In genomic region chr2:17961789-17962188, GRCh38 we compare ENCODE assay signal across 22 cellular contexts.
DNase-seq lines count a peak whose midpoint lies in the region; ATAC-seq, FAIRE-seq and TF ChIP-seq lines count a peak whose summit lies in the region.
"Had no signal": no experiment of that assay in that cellular context is flagged by ENCODE, and none has a peak within 500 bp of the region (broad histone marks: within the 10 kb centered on the region; RNA-seq: fewer than 3 reads in every experiment).

No MANE protein-coding gene starts in this region.

- TF ChIP-seq EP300 in H1 (IDR thresholded peaks at IDR 0.05; ENCODE audit: borderline replicate concordance in 1 of 2, low read depth in 2 of 2, low read length in 2 of 2): no peak

- BruUV-seq in IMR-90 (replicated peaks; lab: Mats Ljungman, UMichigan): no TSS peak

- H2BK120ac ChIP-seq in IMR-90 (ENCODE audit: low read depth, low read length): no peak overlapping the region
- H2BK120ac ChIP-seq in H1 (replicated peaks; ENCODE audit: low read depth, low read length): no peak overlapping the region

- H3K9ac ChIP-seq in IMR-90 (ENCODE audit: low read depth, low read length) (no peak overlapping the region), H1 (replicated peaks in 1 of 4; ENCODE audit: extremely low read depth in 1 of 4, low read depth in 3 of 4, low read length in 3 of 4) (no peak overlapping the region)
- H3K9ac ChIP-seq: GM23248 had no signal

- in situ Hi-C loops in IMR-90 (cut with MboI; ENCODE audit: low sequenced_read_pairs): no loop called here

- dilution Hi-C loops in IMR-90 (cut with HindIII; ENCODE audit: low sequenced_read_pairs, unreplicated experiment): no loop called here

- no peaks in the 10 kb centered on the region for H3K27me3 ChIP-seq in IMR-90 (ENCODE audit: control insufficient read depth, insufficient read depth, low read length)
- no peaks in the 10 kb centered on the region for H3K27me3 ChIP-seq in H1 (replicated peaks in 1 of 4; ENCODE audit: control insufficient read depth in 3 of 4, extremely low read depth in 1 of 4, insufficient read depth in 3 of 4, low read length in 3 of 4)
- H3K27me3 ChIP-seq: BE2C had no signal

- H2AK5ac ChIP-seq in IMR-90 (ENCODE audit: low read depth, low read length) (no peak overlapping the region), H1 (ENCODE audit: low read depth, low read length) (no peak overlapping the region)

- no peaks in the 10 kb centered on the region for H3K9me3 ChIP-seq in IMR-90 (ENCODE audit: control insufficient read depth, insufficient read depth, low read length)
- no peaks in the 10 kb centered on the region for H3K9me3 ChIP-seq in H1 (ENCODE audit: insufficient read depth in 2 of 2, low read depth in 1 of 2, low read length in 1 of 2)
- H3K9me3 ChIP-seq: A549, BE2C, Caco-2 had no signal

- 0 out of 2 replicates have a peak, but pooled peaks cover 2% of the 10 kb centered on the region for H3K4me1 ChIP-seq in IMR-90 (ENCODE audit: control insufficient read depth, insufficient read depth, low read length)
- no peaks in the 10 kb centered on the region for H3K4me1 ChIP-seq in H1 (replicated peaks in 1 of 4; ENCODE audit: control insufficient read depth in 3 of 4, insufficient read depth in 4 of 4, low read length in 3 of 4)
- H3K4me1 ChIP-seq: A549, BE2C, Caco-2 had no signal

- no peak overlapping the region for H4K8ac ChIP-seq in IMR-90 (ENCODE audit: low read depth in 2 of 2, low read length in 2 of 2)
- no peak overlapping the region for H4K8ac ChIP-seq in H1 (ENCODE audit: extremely low read depth, insufficient read depth, low read length)

- H4K91ac ChIP-seq in IMR-90 (ENCODE audit: insufficient read depth, low read depth, low read length) (no peak overlapping the region), H1 (replicated peaks; ENCODE audit: insufficient read length, low read length) (no peak overlapping the region)

- CTCF ChIA-PET in IMR-90 (lab: Yijun Ruan, JAX) (no interaction called here), H1 (lab: Charles Lee; ENCODE audit: partially characterized antibody) (no interaction called here)

- no peak overlapping the region for H4K5ac ChIP-seq in IMR-90 (ENCODE audit: low read depth, low read length)
- no peak overlapping the region for H4K5ac ChIP-seq in H1 (ENCODE audit: insufficient read length, low read depth, low read length)

- no peak for ATAC-seq in IMR-90 (ENCODE audit: low read depth)
- ATAC-seq: A549; CD8-positive, alpha-beta T cell; HCT116 had no signal

- H3K56ac ChIP-seq in IMR-90 (ENCODE audit: extremely low read depth, insufficient read depth, low read length): no peak overlapping the region
- no peak overlapping the region for H3K56ac ChIP-seq in H1 (replicated peaks; ENCODE audit: insufficient read length, low read depth, low read length)

- peaks cover 2% of the 10 kb centered on the region; the same call in 1 of the 2 replicates for H3K23me2 ChIP-seq in H1 (ENCODE audit: low read depth, low read length)

- H3K14ac ChIP-seq in IMR-90 (replicated peaks; ENCODE audit: low read depth, low read length): no peak overlapping the region
- no peak overlapping the region for H3K14ac ChIP-seq in H1 (ENCODE audit: insufficient read length)

- POLR2A ChIA-PET in IMR-90 (lab: Charles Lee; ENCODE audit: unreplicated experiment) (no interaction called here), H1 (lab: Charles Lee; ENCODE audit: partially characterized antibody) (no interaction called here)

- no peak overlapping the region for H3K4me2 ChIP-seq in IMR-90 (ENCODE audit: low read depth, low read length)
- no peak overlapping the region for H3K4me2 ChIP-seq in H1 (ENCODE audit: insufficient read depth in 1 of 2, low read depth in 2 of 2, low read length in 2 of 2)
- H3K4me2 ChIP-seq: A549 had no signal

- H3K18ac ChIP-seq in IMR-90 (ENCODE audit: low read depth, low read length) (no peak overlapping the region), H1 (ENCODE audit: extremely low read depth, low read length) (no peak overlapping the region)

- H2AFZ ChIP-seq in IMR-90 (replicated peaks; ENCODE audit: low read length, poor library complexity) (no peak overlapping the region), H1 (ENCODE audit: low read length) (no peak overlapping the region)
- H2AFZ ChIP-seq: GM23248 had no signal

- H3K79me1 ChIP-seq in IMR-90 (ENCODE audit: low read depth in 1 of 2, low read length in 2 of 2) (no peaks in the 10 kb centered on the region), H1 (ENCODE audit: low read depth, low read length) (no peaks in the 10 kb centered on the region)

- FAIRE-seq in A204.1 (lab: Jason Lieb, UNC) (peak; percentile 19), H1 (lab: Jason Lieb, UNC) (no peak)
- FAIRE-seq: A549, G401.6, GM19239 had no signal

- H2BK20ac ChIP-seq in IMR-90 (ENCODE audit: low read depth, low read length) (no peak overlapping the region), H1 (ENCODE audit: low read length) (no peak overlapping the region)

- H2BK12ac ChIP-seq in H1 (ENCODE audit: low read depth, low read length): no peak overlapping the region

- intact Hi-C loops in IMR-90 (cut with micrococcal nuclease): no loop called here

- no peak overlapping the region for H2BK5ac ChIP-seq in IMR-90 (ENCODE audit: low read depth, low read length, poor library complexity, severe bottlenecking)
- no peak overlapping the region for H2BK5ac ChIP-seq in H1 (ENCODE audit: low read depth, low read length)

- H3K4ac ChIP-seq in IMR-90 (ENCODE audit: low read depth, low read length) (no peak overlapping the region), H1 (replicated peaks; ENCODE audit: insufficient read length, low read depth, low read length) (no peak overlapping the region)

- H2BK15ac ChIP-seq in IMR-90 (ENCODE audit: low read depth, low read length) (no peak overlapping the region), H1 (ENCODE audit: low read length) (no peak overlapping the region)

- H4K20me1 ChIP-seq in IMR-90 (ENCODE audit: insufficient read depth, low read length) (no peaks in the 10 kb centered on the region), H1 (replicated peaks in 1 of 2; ENCODE audit: control insufficient read depth in 1 of 2, insufficient read depth in 2 of 2, low read length in 2 of 2) (no peaks in the 10 kb centered on the region)

- no CpG with 5 or more reads among the region's 2 CpGs for WGBS in IMR-90 (ENCODE audit: extremely low coverage in 2 of 2, insufficient read length in 1 of 2), 2 experiments
- 93% methylated on average over 2 of the region's 2 CpGs; no CpG with 5 or more reads in 1 of the 2 experiments for WGBS in H1 (ENCODE audit: extremely low coverage in 1 of 2, insufficient coverage in 1 of 2, insufficient read length in 1 of 2, insufficient replicate concordance in 2 of 2, low coverage in 1 of 2, low lambda C conversion rate in 2 of 2, missing lambda C conversion rate in 1 of 2), 2 experiments

- no peaks in the 10 kb centered on the region for H3K79me2 ChIP-seq in H1 (ENCODE audit: control insufficient read depth in 1 of 2, insufficient read depth in 2 of 2, low read length in 2 of 2)

- TF ChIP-seq CTCF in IMR-90 (conservative IDR thresholded peaks at IDR 0.05; ENCODE audit: low read depth, low read length): no peak
- TF ChIP-seq CTCF in H1 (IDR thresholded peaks at IDR 0.05; ENCODE audit: control extremely low read depth in 1 of 3, insufficient read depth in 1 of 3, low read depth in 1 of 3, low read length in 3 of 3): no peak

- H3K9me1 ChIP-seq in IMR-90 (ENCODE audit: insufficient read depth, low read length): no peaks in the 10 kb centered on the region

- no peak overlapping the region for H2AK9ac ChIP-seq in IMR-90 (replicated peaks; ENCODE audit: low read depth, low read length, poor library complexity)

- H3K4me3 ChIP-seq in IMR-90 (ENCODE audit: insufficient read depth, low read depth, low read length) (no peak overlapping the region), H1 (ENCODE audit: extremely low read depth in 1 of 4, insufficient read depth in 2 of 4, low read depth in 3 of 4, low read length in 4 of 4) (no peak overlapping the region)
- H3K4me3 ChIP-seq: A549, GM23248 had no signal

- TF ChIP-seq RAD21 in IMR-90 (IDR thresholded peaks at IDR 0.05; ENCODE audit: low read length) (no peak), H1 (IDR thresholded peaks at IDR 0.05 in 1 of 2, conservative IDR thresholded peaks at IDR 0.05 in 1 of 2; ENCODE audit: low read depth in 2 of 2, low read length in 2 of 2) (no peak)

- DNase-seq in NCI-H2029 (lab: John Stamatoyannopoulos, UW): peak; percentile 13
- DNase-seq in NCI-H2029 treated with DMSO at 0.1 percent for 48 hours (lab: John Stamatoyannopoulos, UW): no peak
- no peak for DNase-seq in IMR-90
- no peak for DNase-seq in H1 (ENCODE audit: low read depth in 1 of 2, low spot score in 2 of 2)
- DNase-seq in SHP77 (lab: John Stamatoyannopoulos, UW): no peak
- DNase-seq in RKO (ENCODE audit: low spot score): no peak
- DNase-seq: ACHN; AML-193; BE2C; Caco-2; CD4-positive, CD25-positive, alpha-beta regulatory T cell; CD8-positive, alpha-beta T cell; DMS153; DND-41; GM23248; H9 had no signal

- TF ChIP-seq POLR2A in IMR-90 (IDR thresholded peaks at IDR 0.05; ENCODE audit: low read depth, low read length) (no peak), H1 (IDR thresholded peaks at IDR 0.05; ENCODE audit: control extremely low read depth in 1 of 2, low read depth in 2 of 2, low read length in 2 of 2) (no peak)

- H3K36me3 ChIP-seq in IMR-90 (ENCODE audit: control insufficient read depth, insufficient read depth, low read length): no peaks in the 10 kb centered on the region
- H3K36me3 ChIP-seq in H1 (ENCODE audit: control insufficient read depth in 2 of 4, insufficient read depth in 4 of 4, low read length in 3 of 4): no peaks in the 10 kb centered on the region
- H3K36me3 ChIP-seq: BE2C had no signal

- H3K27ac ChIP-seq in IMR-90 (ENCODE audit: insufficient read depth, low read length) (no peak overlapping the region), H1 (ENCODE audit: low read depth, low read length) (no peak overlapping the region)
- H3K27ac ChIP-seq: 22Rv1, A549, GM23248 had no signal

- H3K23ac ChIP-seq in IMR-90 (ENCODE audit: low read depth, low read length): no peak overlapping the region
- no peak overlapping the region for H3K23ac ChIP-seq in H1 (ENCODE audit: insufficient read length)

TF ChIP-seq in IMR-90, 13 proteins besides CTCF, POLR2A, EP300 and RAD21 (continues in another document):
- TF ChIP-seq CEBPB (IDR thresholded peaks at IDR 0.05; ENCODE audit: low read depth, low read length): peak; percentile 82

TF ChIP-seq in H1, 55 proteins besides CTCF, POLR2A, EP300 and RAD21:
- no peak for TF ChIP-seq ATF3 (IDR thresholded peaks at IDR 0.05; ENCODE audit: insufficient read depth, low read depth, low read length)
- TF ChIP-seq CEBPB (IDR thresholded peaks at IDR 0.05; ENCODE audit: low read depth, low read length): peak; percentile 65
